Comparison of ENCODE assay signal across 1 cellular context in the genomic region with DNA sequence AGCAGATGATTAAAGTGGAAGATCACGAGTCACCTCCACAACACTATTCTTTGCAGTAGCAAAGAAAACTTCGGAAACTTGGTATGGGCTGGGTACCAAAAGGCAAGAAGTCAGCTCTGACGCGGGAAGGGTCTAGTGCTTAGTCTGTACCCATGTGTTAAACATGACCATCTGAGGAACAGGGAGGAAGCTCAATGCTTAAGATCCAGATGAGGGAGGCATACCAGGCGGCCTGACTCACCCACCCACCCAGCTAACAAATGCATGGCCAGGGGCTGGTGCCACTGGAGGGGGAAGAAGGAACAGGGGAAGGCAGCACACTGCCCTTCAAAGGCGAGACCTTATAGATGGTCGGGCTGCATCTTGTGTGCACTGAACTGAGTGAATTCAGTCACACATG.
TF ChIP-seq lines count a peak whose summit lies in the region.

No MANE protein-coding gene starts in this region.

TF ChIP-seq in WTC11, 78 proteins besides CTCF, POLR2A, EP300 and RAD21 (continued from another document):
- TF ChIP-seq ZNF396 (CRISPR knock-in tag; IDR thresholded peaks at IDR 0.05; ENCODE audit: borderline replicate concordance) (no peak), NFE2L1 (CRISPR knock-in tag; IDR thresholded peaks at IDR 0.05) (no peak), ETV6 (CRISPR knock-in tag; IDR thresholded peaks at IDR 0.05) (no peak), HMGA2 (CRISPR knock-in tag; IDR thresholded peaks at IDR 0.05) (no peak)
- TF ChIP-seq, protein P1, sequence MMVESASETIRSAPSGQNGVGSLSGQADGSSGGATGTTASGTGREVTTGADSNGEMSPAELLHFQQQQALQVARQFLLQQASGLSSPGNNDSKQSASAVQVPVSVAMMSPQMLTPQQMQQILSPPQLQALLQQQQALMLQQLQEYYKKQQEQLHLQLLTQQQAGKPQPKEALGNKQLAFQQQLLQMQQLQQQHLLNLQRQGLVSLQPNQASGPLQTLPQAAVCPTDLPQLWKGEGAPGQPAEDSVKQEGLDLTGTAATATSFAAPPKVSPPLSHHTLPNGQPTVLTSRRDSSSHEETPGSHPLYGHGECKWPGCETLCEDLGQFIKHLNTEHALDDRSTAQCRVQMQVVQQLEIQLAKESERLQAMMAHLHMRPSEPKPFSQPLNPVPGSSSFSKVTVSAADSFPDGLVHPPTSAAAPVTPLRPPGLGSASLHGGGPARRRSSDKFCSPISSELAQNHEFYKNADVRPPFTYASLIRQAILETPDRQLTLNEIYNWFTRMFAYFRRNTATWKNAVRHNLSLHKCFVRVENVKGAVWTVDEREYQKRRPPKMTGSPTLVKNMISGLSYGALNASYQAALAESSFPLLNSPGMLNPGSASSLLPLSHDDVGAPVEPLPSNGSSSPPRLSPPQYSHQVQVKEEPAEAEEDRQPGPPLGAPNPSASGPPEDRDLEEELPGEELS (CRISPR knock-in tag; IDR thresholded peaks at IDR 0.05) = no peak
